37 cellular contexts compared by ENCODE assay signal in genomic region chr2:60522462-60522861, GRCh38. TPM values are rescaled to one million over a fixed set of nuclear protein-coding genes. Genes with fewer than 3 reads are reported as not detected.
DNase-seq lines count a peak whose midpoint lies in the region; ATAC-seq and TF ChIP-seq lines count a peak whose summit lies in the region.
"Had no signal": no experiment of that assay in that cellular context is flagged by ENCODE, and none has a peak within 500 bp of the region (broad histone marks: within the 10 kb centered on the region; RNA-seq: fewer than 3 reads in every experiment).

No MANE protein-coding gene starts in this region.

- POLR2A ChIA-PET in CD4-positive, alpha-beta memory T cell (lab: Charles Lee; ENCODE audit: partially characterized antibody): no interaction called here

- H3K27me3 ChIP-seq in DND-41 (ENCODE audit: insufficient read depth, low read length, poor library complexity): no peaks in the 10 kb centered on the region
- no peaks in the 10 kb centered on the region for H3K27me3 ChIP-seq in CD4-positive, alpha-beta memory T cell (ENCODE audit: insufficient read depth, low read length)
- H3K27me3 ChIP-seq: Peyer's patch, upper lobe of right lung had no signal

- peaks cover 61% of the 10 kb centered on the region for H4K20me1 ChIP-seq in DND-41 (ENCODE audit: insufficient read depth, low read length)

- intact Hi-C loops in CD4-positive, alpha-beta memory T cell (cut with micrococcal nuclease): no loop called here

- peaks cover 88% of the 10 kb centered on the region for H3K4me1 Mint-ChIP-seq in brain
- H3K4me1 Mint-ChIP-seq in naive B cell: peaks cover 88 to 98% (median 91%) of the 10 kb centered on the region in 3 donors
- no peaks in the 10 kb centered on the region for H3K4me1 Mint-ChIP-seq in CD4-positive, alpha-beta memory T cell

- no peaks in the 10 kb centered on the region for H3K9me3 ChIP-seq in DND-41 (ENCODE audit: insufficient read depth, low read length, severe bottlenecking)
- no peaks in the 10 kb centered on the region for H3K9me3 ChIP-seq in CD4-positive, alpha-beta memory T cell (ENCODE audit: control insufficient read depth in 1 of 2, low read length in 2 of 2)
- H3K9me3 ChIP-seq: Caco-2, left lung, Peyer's patch, psoas muscle, upper lobe of right lung had no signal

- H3K36me3 ChIP-seq in DND-41 (ENCODE audit: insufficient read depth, low read length): peaks cover 72% of the 10 kb centered on the region
- no peaks in the 10 kb centered on the region for H3K36me3 ChIP-seq in CD4-positive, alpha-beta memory T cell (ENCODE audit: insufficient read depth, low read length)
- H3K36me3 ChIP-seq: left lung, Peyer's patch, upper lobe of right lung had no signal

- peaks cover 100% of the 10 kb centered on the region for H3K79me2 ChIP-seq in DND-41 (ENCODE audit: insufficient read depth, low read length)

- ATAC-seq in DND-41 (ENCODE audit: insufficient read depth, low read depth) (no peak), HG02885 (IDR thresholded peaks at IDR 0.05; ENCODE audit: poor library complexity, unreplicated experiment) (peak; percentile 45), naive B cell (ENCODE audit: low read depth in 2 of 2) (no peak)
- ATAC-seq: activated naive CD4-positive, alpha-beta T cell treated with anti-CD3 and anti-CD28 coated beads, Interleukin-2, amount 50 U/mL, for 72 hours; left lung; naive thymus-derived CD8-positive, alpha-beta T cell; psoas muscle; upper lobe of right lung had no signal

- no peaks in the 10 kb centered on the region for H3K27me3 Mint-ChIP-seq in brain
- H3K27me3 Mint-ChIP-seq in naive B cell: no peaks in the 10 kb centered on the region
- peaks cover 8 to 9% of the 10 kb centered on the region in 2 donors for H3K27me3 Mint-ChIP-seq in CD4-positive, alpha-beta memory T cell

- H3K27ac Mint-ChIP-seq in brain: peak overlapping the region; percentile 5 to 84 (median 32)
- H3K27ac Mint-ChIP-seq in naive B cell: peak overlapping the region; percentile 13 to 88 (median 78)
- no peak overlapping the region for H3K27ac Mint-ChIP-seq in CD4-positive, alpha-beta memory T cell
- H3K27ac Mint-ChIP-seq: activated naive CD4-positive, alpha-beta T cell treated with anti-CD3 and anti-CD28 coated beads, Interleukin-2, amount 50 U/mL, for 72 hours; naive thymus-derived CD8-positive, alpha-beta T cell had no signal

- H3K4me2 ChIP-seq in DND-41 (ENCODE audit: insufficient read depth, low read length): no peak overlapping the region

- H3K9me3 Mint-ChIP-seq in brain (no peaks in the 10 kb centered on the region), naive B cell (no peaks in the 10 kb centered on the region)
- no peaks in the 10 kb centered on the region for H3K9me3 Mint-ChIP-seq in CD4-positive, alpha-beta memory T cell
- H3K9me3 Mint-ChIP-seq: activated naive CD4-positive, alpha-beta T cell treated with anti-CD3 and anti-CD28 coated beads, Interleukin-2, amount 50 U/mL, for 72 hours; naive thymus-derived CD8-positive, alpha-beta T cell had no signal

- TF ChIP-seq CTCF in DND-41 (IDR thresholded peaks at IDR 0.05; ENCODE audit: borderline replicate concordance, extremely low read depth, low read length, poor library complexity, severe bottlenecking) (no peak), brain (conservative IDR thresholded peaks at IDR 0.05) (no peak)

- peak overlapping the region; percentile 9; the same call in 1 of the 2 replicates for H3K27ac ChIP-seq in DND-41 (ENCODE audit: low read length)
- no peak overlapping the region for H3K27ac ChIP-seq in CD4-positive, alpha-beta memory T cell (ENCODE audit: low read depth, low read length)
- H3K27ac ChIP-seq: GM23248, left lung, psoas muscle, upper lobe of right lung, VCaP had no signal

- H3K4me3 Mint-ChIP-seq in brain (peak overlapping the region in 1 of 5 experiments; percentile 1), naive B cell (peak overlapping the region in 5 of 8 donors; percentile 25 to 66 (median 61))
- H3K4me3 Mint-ChIP-seq in CD4-positive, alpha-beta memory T cell: no peak overlapping the region
- H3K4me3 Mint-ChIP-seq: naive thymus-derived CD8-positive, alpha-beta T cell had no signal

- H3K9ac ChIP-seq in DND-41 (ENCODE audit: low read depth, low read length): no peak overlapping the region
- H3K9ac ChIP-seq: GM23248 had no signal

- H3K36me3 Mint-ChIP-seq in brain (peaks cover 26% of the 10 kb centered on the region), naive B cell (peaks cover 36 to 41% of the 10 kb centered on the region in 2 donors)
- H3K36me3 Mint-ChIP-seq in CD4-positive, alpha-beta memory T cell: no peaks in the 10 kb centered on the region
- H3K36me3 Mint-ChIP-seq: activated naive CD4-positive, alpha-beta T cell treated with anti-CD3 and anti-CD28 coated beads, Interleukin-2, amount 50 U/mL, for 72 hours; naive thymus-derived CD8-positive, alpha-beta T cell had no signal

- CTCF ChIA-PET in CD4-positive, alpha-beta memory T cell (lab: Charles Lee; ENCODE audit: partially characterized antibody): no interaction called here

- DNase-seq in DND-41 (no peak), naive B cell (no peak), NCI-H1436 (lab: John Stamatoyannopoulos, UW) (no peak), LoVo (ENCODE audit: low spot score) (no peak)
- no peak for DNase-seq in activated naive CD4-positive, alpha-beta T cell (lab: John Stamatoyannopoulos, UW)
- DNase-seq in CD4-positive, alpha-beta memory T cell: no peak
- DNase-seq: activated CD4-positive, alpha-beta T cell treated with anti-CD3 and anti-CD28 coated beads for 48 hours; activated CD8-positive, alpha-beta memory T cell treated with anti-CD3 and anti-CD28 coated beads for 24 hours; activated T-cell treated with anti-CD3 and anti-CD28 coated beads for 4 hours; C1 segment of cervical spinal cord; Caco-2; cortex of kidney; DMS79; GF-D8; glutamatergic neuron; GM23248; Kasumi-1; midbrain; naive thymus-derived CD8-positive, alpha-beta T cell; NCI-H146; NCI-H2107; NCI-H345; NCI-H69; occipital lobe; Peyer's patch; psoas muscle; SIG-M5; stimulated activated CD4-positive, alpha-beta T cell treated with anti-CD3 and anti-CD28 coated beads, Interleukin-15, amount 100 ng/mL, for 24 hours; stimulated activated CD4-positive, alpha-beta T cell treated with anti-CD3 and anti-CD28 coated beads, Interleukin-4, amount 100 ng/mL, for 4 hours; SW 1271; T1000; upper lobe of right lung had no signal

- peaks cover 17% of the 10 kb centered on the region; the same call in 1 of the 2 replicates for H3K4me1 ChIP-seq in DND-41 (ENCODE audit: insufficient read depth, low read length)
- H3K4me1 ChIP-seq in CD4-positive, alpha-beta memory T cell (ENCODE audit: insufficient read depth, low read length): no peaks in the 10 kb centered on the region
- H3K4me1 ChIP-seq: Caco-2, psoas muscle, upper lobe of right lung had no signal

- H3K4me3 ChIP-seq in DND-41 (ENCODE audit: low read depth in 1 of 2, low read length in 2 of 2): no peak overlapping the region
- no peak overlapping the region for H3K4me3 ChIP-seq in CD4-positive, alpha-beta memory T cell (ENCODE audit: low read length in 2 of 2)
- H3K4me3 ChIP-seq: GM23248, left lung, Peyer's patch, psoas muscle, upper lobe of right lung had no signal

- no peak overlapping the region for H2AFZ ChIP-seq in DND-41 (ENCODE audit: low read depth, low read length)
- H2AFZ ChIP-seq: GM23248 had no signal

RNA-seq across cellular contexts. Expression of gene BCL11A, which starts 31.0 kb away (rescaled TPM):
- polyA plus RNA-seq in brain (ENCODE audit: insufficient read depth, low read depth, low replicate concordance) (22.7 TPM), naive B cell (ENCODE audit: low read depth in 6 of 6) (100 to 1,000 TPM; 152 to 246 (median 192) TPM)
- under 1 TPM in 1 of 2 experiments, not detected in 1; 0.12 TPM for total RNA-seq in CD4-positive, alpha-beta memory T cell
- polyA plus RNA-seq in CD4-positive, alpha-beta memory T cell: 1 to 10 TPM in 1 of 2 donors, not detected in 1; 1.6 TPM

Comparison
In these comparisons a context has a peak if more than half of its experiments do, and no peak if none do; other contexts are left out.
1. H3K27ac Mint-ChIP-seq: peak in brain (5 of 5) and naive B cell (6 of 6); none in CD4-positive, alpha-beta memory T cell (0 of 7).
2. H3K4me3 Mint-ChIP-seq: peak in naive B cell (5 of 8); none in CD4-positive, alpha-beta memory T cell (0 of 8).